17 cellular contexts compared by ENCODE assay signal in genomic region chr12:6840428-6841138, GRCh38. TPM values are rescaled to one million over a fixed set of nuclear protein-coding genes. Genes with fewer than 3 reads are reported as not detected.
DNase-seq lines count a peak whose midpoint lies in the region; ATAC-seq, FAIRE-seq and TF ChIP-seq lines count a peak whose summit lies in the region.
"Had no signal": no experiment of that assay in that cellular context is flagged by ENCODE, and none has a peak within 500 bp of the region (broad histone marks: within the 10 kb centered on the region; RNA-seq: fewer than 3 reads in every experiment).

Gene GNB3, plus strand, starts transcription at chr12:6840925. Its CDS starts 363 bp downstream, at chr12:6841288.

- no peaks in the 10 kb centered on the region for H3K9me3 Mint-ChIP-seq in activated naive CD4-positive, alpha-beta T cell treated with anti-CD3 and anti-CD28 coated beads, Interleukin-2, amount 50 U/mL, for 72 hours
- H3K9me3 Mint-ChIP-seq: activated CD4-positive, alpha-beta memory T cell treated with anti-CD3 and anti-CD28 coated beads for 36 hours had no signal

- no peaks in the 10 kb centered on the region for H3K9me2 ChIP-seq in Karpas-422 (replicated peaks; ENCODE audit: insufficient read depth, low read length)

- no TSS peak for BruUV-seq in K562 (replicated peaks; lab: Mats Ljungman, UMichigan)

- H4K20me1 ChIP-seq in Karpas-422 (ENCODE audit: insufficient read depth, low read depth, low read length) (no peaks in the 10 kb centered on the region), K562 (replicated peaks; ENCODE audit: control insufficient read depth, insufficient read depth, low read length) (no peaks in the 10 kb centered on the region; the same call in 1 of the 2 replicates)

- H3K27me3 ChIP-seq in Karpas-422 (ENCODE audit: low read length) (no peaks in the 10 kb centered on the region), K562 (ENCODE audit: control insufficient read depth in 2 of 2, insufficient read depth in 2 of 2, low read length in 2 of 2) (no peaks in the 10 kb centered on the region), uterus (no peaks in the 10 kb centered on the region)

- H3K9me3 ChIP-seq in Karpas-422 (ENCODE audit: low read length) (no peaks in the 10 kb centered on the region), K562 (replicated peaks; ENCODE audit: control insufficient read depth, insufficient read depth, low read depth, low read length) (no peaks in the 10 kb centered on the region), kidney (ENCODE audit: control insufficient read depth in 1 of 2, low read length in 2 of 2) (no peaks in the 10 kb centered on the region), uterus (no peaks in the 10 kb centered on the region)
- H3K9me3 ChIP-seq: prostate gland had no signal

- peak within 1 kb of the TSS; percentile 88 for H3K4me2 ChIP-seq in Karpas-422 (ENCODE audit: low read depth, low read length, poor library complexity, severe bottlenecking)
- H3K4me2 ChIP-seq in K562 (ENCODE audit: insufficient read depth, low read length) = no peak within 1 kb of the TSS

- H3K36me3 ChIP-seq in Karpas-422 (ENCODE audit: insufficient read depth, low read length) = no peaks in the 10 kb centered on the region
- H3K36me3 ChIP-seq in K562 (ENCODE audit: control insufficient read depth, insufficient read depth, low read length) = peaks cover 63% of the 10 kb centered on the region; the same call in 2 of the 3 replicates
- peaks cover 0 to 9% of the 10 kb centered on the region in 2 donors for H3K36me3 ChIP-seq in kidney (ENCODE audit: control insufficient read depth in 1 of 2, insufficient read depth in 2 of 2, low read length in 2 of 2)
- H3K36me3 ChIP-seq in uterus = no peaks in the 10 kb centered on the region
- H3K36me3 ChIP-seq: prostate gland had no signal

- peaks cover 69% of the 10 kb centered on the region for H3K4me1 ChIP-seq in Karpas-422 (ENCODE audit: low read length)
- H3K4me1 ChIP-seq in K562 (replicated peaks in 1 of 2; ENCODE audit: control insufficient read depth in 2 of 2, insufficient read depth in 2 of 2, low read length in 2 of 2) = peaks cover 10 to 51% of the 10 kb centered on the region in 2 experiments; a peak in 4 of 5 replicates
- H3K4me1 ChIP-seq in kidney (ENCODE audit: control insufficient read depth in 1 of 2, insufficient read depth in 1 of 2, low read depth in 1 of 2, low read length in 2 of 2) = no peaks in the 10 kb centered on the region
- H3K4me1 ChIP-seq in uterus = no peaks in the 10 kb centered on the region
- H3K4me1 ChIP-seq: prostate gland had no signal

- H2AFZ ChIP-seq in Karpas-422 (ENCODE audit: low read length) (no peak within 1 kb of the TSS), K562 (ENCODE audit: low read depth, low read length) (no peak within 1 kb of the TSS)

- H3K9me1 ChIP-seq in K562 (ENCODE audit: control insufficient read depth, insufficient read depth, low read length) = no peaks in the 10 kb centered on the region

- TF ChIP-seq POLR2A in K562 (conservative IDR thresholded peaks at IDR 0.05) = no peak
- no peak for TF ChIP-seq POLR2A in lower leg skin (IDR thresholded peaks at IDR 0.05)
- TF ChIP-seq POLR2A in uterus (IDR thresholded peaks at IDR 0.05) = no peak

- no peaks in the 10 kb centered on the region for H3K36me3 Mint-ChIP-seq in activated naive CD4-positive, alpha-beta T cell treated with anti-CD3 and anti-CD28 coated beads, Interleukin-2, amount 50 U/mL, for 72 hours
- H3K36me3 Mint-ChIP-seq: activated CD4-positive, alpha-beta memory T cell treated with anti-CD3 and anti-CD28 coated beads for 36 hours had no signal

- H3K9ac ChIP-seq in Karpas-422 (ENCODE audit: low read length) (peak within 1 kb of the TSS; percentile 95), K562 (ENCODE audit: insufficient read depth in 1 of 2, low read depth in 2 of 2, low read length in 2 of 2) (peak within 1 kb of the TSS in 1 of 2 experiments; percentile 64; a peak in 2 of 4 replicates), kidney (ENCODE audit: low read length in 2 of 2) (no peak within 1 kb of the TSS)

- FAIRE-seq in K562 (lab: Jason Lieb, UNC) (peak; percentile 19), kidney (lab: Jason Lieb, UNC) (no peak)
- FAIRE-seq: keratinocyte had no signal

- intact Hi-C loops in K562 (cut with micrococcal nuclease) = no loop called here
- intact Hi-C loops in kidney (cut with DNase I) = no loop called here
- intact Hi-C loops in lower leg skin (cut with DNase I; ENCODE audit: low total_unique reads) = no loop called here
- intact Hi-C loops in uterus (cut with DNase I; ENCODE audit: low total_unique reads) = no loop called here

- 30% methylated on average over 2 of the region's 18 CpGs for WGBS in K562 (ENCODE audit: insufficient coverage, low coverage, missing lambda C conversion rate)
- WGBS in lower leg skin, 2 donors = 62 to 74% methylated on average over 13 to 15 of the region's 18 CpGs

- peaks cover 7% of the 10 kb centered on the region; the same call in 1 of the 2 replicates for H3K79me2 ChIP-seq in Karpas-422 (ENCODE audit: low read length)
- H3K79me2 ChIP-seq in K562 (ENCODE audit: control insufficient read depth, insufficient read depth, low read length) = no peaks in the 10 kb centered on the region

- DNase-seq in Karpas-422 (peak; percentile 74), K562 (ENCODE audit: extremely low read depth in 1 of 4, low spot score in 3 of 4) (peak; percentile 26 to 53 (median 29)), kidney (peak; percentile 80), lower leg skin (ENCODE audit: low spot score in 2 of 2) (no peak), uterus (no peak)
- no peak for DNase-seq in activated naive CD4-positive, alpha-beta T cell treated with anti-CD3 and anti-CD28 coated beads, Interleukin-2, amount 50 U/mL, for 72 hours (ENCODE audit: low spot score in 2 of 2)
- DNase-seq: activated CD4-positive, alpha-beta memory T cell treated with anti-CD3 and anti-CD28 coated beads for 36 hours; activated T-cell treated with anti-CD3 and anti-CD28 coated beads, Interleukin-2, amount 50 U/mL, for 48 hours; NCI-H1417 treated with DMSO at 0.1 percent for 48 hours; stimulated activated CD4-positive, alpha-beta T cell treated with anti-CD3 and anti-CD28 coated beads, Interleukin-12 subunit alpha, Interleukin-12 subunit beta, amount 100 ng/mL, for 4 hours; stimulated activated naive CD4-positive, alpha-beta T cell treated with Interleukin-2 at 50 U/mL for 16 hours; trophoblast cell had no signal

- H3K27ac ChIP-seq in 22Rv1 = peak within 1 kb of the TSS; percentile 32; the same call in 1 of the 2 replicates
- H3K27ac ChIP-seq in Karpas-422 (ENCODE audit: low read length) = peak within 1 kb of the TSS; percentile 100
- H3K27ac ChIP-seq in K562 (ENCODE audit: extremely low read depth, low read depth, low read length) = no peak within 1 kb of the TSS
- H3K27ac ChIP-seq in kidney (ENCODE audit: low read depth in 2 of 2, low read length in 2 of 2) = no peak within 1 kb of the TSS
- no peak within 1 kb of the TSS for H3K27ac ChIP-seq in uterus
- H3K27ac ChIP-seq: HL-60, prostate gland had no signal

- CTCF ChIA-PET in K562 (lab: Yijun Ruan, JAX; ENCODE audit: low intra/inter-chr PET ratio) = no interaction called here

- H3K27ac Mint-ChIP-seq in activated naive CD4-positive, alpha-beta T cell treated with anti-CD3 and anti-CD28 coated beads, Interleukin-2, amount 50 U/mL, for 72 hours = no peak within 1 kb of the TSS
- H3K27ac Mint-ChIP-seq: activated CD4-positive, alpha-beta memory T cell treated with anti-CD3 and anti-CD28 coated beads for 36 hours had no signal

- H3K4me3 ChIP-seq in Karpas-422 (ENCODE audit: low read length) (peak within 1 kb of the TSS; percentile 82), K562 (no peak within 1 kb of the TSS), kidney (ENCODE audit: low read length in 2 of 2) (no peak within 1 kb of the TSS), lower leg skin (ENCODE audit: low read depth, poor library complexity, severe bottlenecking) (no peak within 1 kb of the TSS), uterus (no peak within 1 kb of the TSS)
- H3K4me3 ChIP-seq: prostate gland had no signal

- TF ChIP-seq CTCF in 22Rv1 (IDR thresholded peaks at IDR 0.05) = no peak
- TF ChIP-seq CTCF in K562 (IDR thresholded peaks at IDR 0.05 in 2 of 3, conservative IDR thresholded peaks at IDR 0.05 in 1 of 3; ENCODE audit: insufficient read depth in 2 of 3, low read depth in 1 of 3, low read length in 3 of 3) = no peak
- TF ChIP-seq CTCF in kidney (IDR thresholded peaks at IDR 0.05; ENCODE audit: borderline replicate concordance, extremely low read depth, insufficient read depth) = no peak
- TF ChIP-seq CTCF in lower leg skin (IDR thresholded peaks at IDR 0.05) = no peak
- no peak for TF ChIP-seq CTCF in uterus (IDR thresholded peaks at IDR 0.05)

- no peak for TF ChIP-seq RAD21 in K562 (CRISPR knock-in tag; conservative IDR thresholded peaks at IDR 0.05 in 1 of 2, IDR thresholded peaks at IDR 0.05 in 1 of 2)

- TF ChIP-seq EP300 in K562 (IDR thresholded peaks at IDR 0.05; ENCODE audit: low read length) = no peak

- in situ Hi-C loops in K562 (cut with MboI) = no loop called here

- ATAC-seq in K562 (peak; percentile 8; the same call in 1 of the 3 replicates), HG03196 (IDR thresholded peaks at IDR 0.05; ENCODE audit: unreplicated experiment) (no peak)
- no peak for ATAC-seq in activated naive CD4-positive, alpha-beta T cell treated with anti-CD3 and anti-CD28 coated beads, Interleukin-2, amount 50 U/mL, for 72 hours

- POLR2A ChIA-PET in K562 (lab: Yijun Ruan, JAX) = interaction anchor here (0.8 to 4.7 kb wide), 5 partner anchors 8 to 104 kb away, joined by 3 to 39 read pairs (median 8); partner anchors contain the start of genes C12orf57, CDCA3, TPI1 and USP5

RNA-seq across cellular contexts. Expression of gene GNB3, which starts in this region (rescaled TPM):
- total RNA-seq in Karpas-422 (2014; rRNA removed; shearing (Covaris generic); ENCODE audit: low replicate concordance) = 14.9 and 27.0 TPM in 2 replicates
- total RNA-seq in K562 (2011; cell fraction: chromatin; rRNA removed; ENCODE audit: low replicate concordance) = 21.3 and 60.8 TPM in 2 replicates
- total RNA-seq in K562 (2011; cell fraction: nucleolus; rRNA removed) = 31.3 and 31.9 TPM in 2 replicates
- 25.8 and 28.7 TPM in 2 replicates for total RNA-seq in K562 (2011; cell fraction: nucleoplasm; rRNA removed)
- total RNA-seq in K562 (2014; rRNA removed) (0.65 and 1.4 TPM in 2 replicates), K562 (2014; rRNA removed; fragmentation: Illumina TruSeq; extraction: Trizol) (0.61 and 1.8 TPM in 2 replicates), K562 (2015; rRNA removed; fragmentation: Illumina TruSeq; extraction: Trizol) (2.0 and 2.2 TPM in 2 replicates), K562 (2021) (3.4 and 4.5 TPM in 2 replicates), kidney (2.6 TPM), lower leg skin (1 to 10 TPM in 1 of 4 donors, under 1 TPM in 2, not detected in 1; 0.17 to 1.2 (median 0.52) TPM), uterus (10 to 100 TPM in 1 of 4 donors, 1 to 10 TPM in 1, under 1 TPM in 1, not detected in 1; under 0.01 to 18.3 (median 2.7) TPM)
- polyA plus RNA-seq in K562 (2011; rRNA removed) (1.9 and 6.8 TPM in 2 replicates), K562 (2014; fragmentation: Illumina TruSeq; extraction: Trizol) (3.6 and 5.8 TPM in 2 replicates), K562 (2014; fragmentation: Nextera tagmentation; extraction: Ambion mirVana) (1 to 10 TPM; 1.5 to 2.4 TPM), K562 (2014; rRNA removed) (2.9 and 6.1 TPM in 2 replicates), kidney (ENCODE audit: insufficient read depth, low read depth, low replicate concordance) (1.4 TPM)
- polyA plus RNA-seq in K562 (2011; cell fraction: cytosol; rRNA removed) = 2.3 and 4.7 TPM in 2 replicates
- 36.2 and 42.6 TPM in 2 replicates for polyA plus RNA-seq in K562 (2011; cell fraction: nucleus; rRNA removed)
- polyA plus RNA-seq in K562 (2012) = 4.7 and 6.6 TPM in 2 replicates
- polyA minus RNA-seq in K562 (2011; rRNA and poly(A)+ RNA removed) = 0.84 and 2.3 TPM in 2 replicates
- 1.8 TPM in 1 of 2 replicates, not detected in the other for polyA minus RNA-seq in K562 (2011; cell fraction: cytosol; rRNA and poly(A)+ RNA removed)
- 4.6 and 8.8 TPM in 2 replicates for polyA minus RNA-seq in K562 (2011; cell fraction: nucleus; rRNA and poly(A)+ RNA removed)
- total RNA-seq in activated naive CD4-positive, alpha-beta T cell treated with anti-CD3 and anti-CD28 coated beads, Interleukin-2, amount 50 U/mL, for 72 hours = 1 to 10 TPM in 1 of 2 donors, under 1 TPM in 1; 0.25 to 1.8 TPM

Comparison
In these comparisons a context has a peak if more than half of its experiments do, and no peak if none do; other contexts are left out.
1. H3K27ac ChIP-seq: peak in 22Rv1 (single experiment) and Karpas-422 (single experiment); none in K562 (single experiment), kidney (0 of 2) and uterus (0 of 2).
2. DNase-seq: peak in Karpas-422 (single experiment), K562 (4 of 4) and kidney (single experiment); none in lower leg skin (0 of 2), activated naive CD4-positive, alpha-beta T cell treated with anti-CD3 and anti-CD28 coated beads, Interleukin-2, amount 50 U/mL, for 72 hours (0 of 2) and uterus (0 of 2).